19 cellular contexts compared by ENCODE assay signal in the genomic region with DNA sequence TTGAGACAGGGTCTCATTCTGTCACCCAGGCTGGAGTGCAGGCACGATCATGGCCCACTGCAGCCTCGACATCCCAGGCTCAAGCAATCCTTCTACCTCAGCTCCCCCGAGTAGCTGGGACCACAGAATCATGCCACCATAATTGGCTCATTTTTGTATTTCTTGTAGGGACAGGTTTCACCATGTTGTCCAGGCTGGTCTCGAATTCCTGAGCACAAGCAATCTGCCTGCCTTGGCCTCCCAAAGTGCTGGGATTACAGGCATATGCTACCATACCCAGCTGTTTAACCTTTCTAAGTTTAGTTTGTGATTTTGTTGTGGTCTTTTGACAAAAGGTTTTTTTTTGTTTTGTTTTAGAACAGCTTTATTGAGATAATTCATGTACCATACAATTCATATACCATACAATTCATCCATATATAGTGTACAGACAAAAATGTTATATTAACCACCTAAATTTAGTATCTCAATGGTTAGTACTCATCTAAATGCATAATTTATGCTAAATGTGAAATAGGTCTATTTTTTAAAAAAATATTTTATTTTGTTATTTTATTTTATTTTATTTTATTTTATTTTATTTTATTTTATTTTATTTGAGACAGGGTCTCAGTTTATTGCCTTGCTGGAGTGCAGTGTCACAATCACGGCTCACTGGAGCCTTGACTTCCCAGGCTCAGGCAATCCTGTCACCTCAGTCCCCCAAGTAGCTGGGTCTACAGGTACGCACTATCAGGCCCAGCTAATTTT. TPM values are rescaled to one million over a fixed set of nuclear protein-coding genes. Genes with fewer than 3 reads are reported as not detected.
DNase-seq lines count a peak whose midpoint lies in the region; ATAC-seq and TF ChIP-seq lines count a peak whose summit lies in the region.
"Had no signal": no experiment of that assay in that cellular context is flagged by ENCODE, and none has a peak within 500 bp of the region (broad histone marks: within the 10 kb centered on the region; RNA-seq: fewer than 3 reads in every experiment).

No MANE protein-coding gene starts in this region.

- H3K4me3 Mint-ChIP-seq in activated T-cell treated with anti-CD3 and anti-CD28 coated beads, Interleukin-2, amount 50 U/mL, for 72 hours: no peak overlapping the region
- H3K4me3 Mint-ChIP-seq in effector memory CD8-positive, alpha-beta T cell: no peak overlapping the region
- H3K4me3 Mint-ChIP-seq: CD4-positive, alpha-beta T cell had no signal

- H3K9me3 ChIP-seq in transverse colon: no peaks in the 10 kb centered on the region
- H3K9me3 ChIP-seq: A549 had no signal

- WGBS in transverse colon (ENCODE audit: low coverage in 1 of 2), 2 donors: 94% methylated on average over 6 of the region's 6 CpGs; no CpG with 5 or more reads in 1 of the 2 donors

- H3K27me3 ChIP-seq in transverse colon: no peaks in the 10 kb centered on the region

- no peak for DNase-seq in activated T-cell treated with anti-CD3 and anti-CD28 coated beads, Interleukin-2, amount 50 U/mL, for 72 hours
- no peak for DNase-seq in activated T-cell treated with anti-CD3 and anti-CD28 coated beads, Interleukin-2, amount 50 U/mL, for 48 hours
- DNase-seq in epithelial cell of prostate (ENCODE audit: low read depth, low spot score) (no peak), myocyte (ENCODE audit: low read depth) (peak; percentile 55), transverse colon (no peak), G401 (ENCODE audit: low spot score) (no peak), GM19240 (ENCODE audit: insufficient read length, low spot score) (no peak)
- no peak for DNase-seq in effector memory CD8-positive, alpha-beta T cell
- DNase-seq: anterior cingulate cortex; CD4-positive, alpha-beta T cell; foreskin melanocyte; KBM-7; NCI-H1105 treated with DMSO at 0.1 percent for 48 hours; nucleus accumbens had no signal

- no peak overlapping the region for H3K4me3 ChIP-seq in transverse colon
- H3K4me3 ChIP-seq: A549, GM12878 had no signal

- H3K9me3 Mint-ChIP-seq in activated T-cell treated with anti-CD3 and anti-CD28 coated beads, Interleukin-2, amount 50 U/mL, for 72 hours: no peaks in the 10 kb centered on the region
- H3K9me3 Mint-ChIP-seq in effector memory CD8-positive, alpha-beta T cell: no peaks in the 10 kb centered on the region
- H3K9me3 Mint-ChIP-seq: CD4-positive, alpha-beta T cell had no signal

- TF ChIP-seq CTCF in transverse colon (IDR thresholded peaks at IDR 0.05): no peak

- TF ChIP-seq EP300 in transverse colon (IDR thresholded peaks at IDR 0.05; ENCODE audit: low read depth): no peak

- peaks cover 0 to 3% (median 1%) of the 10 kb centered on the region in 4 donors for H3K4me1 ChIP-seq in transverse colon
- H3K4me1 ChIP-seq: A549 had no signal

- no peak for TF ChIP-seq POLR2A in transverse colon (IDR thresholded peaks at IDR 0.05)

- peaks cover 0 to 57% (median 22%) of the 10 kb centered on the region in 4 donors for H3K36me3 ChIP-seq in transverse colon

- peaks cover 12 to 42% of the 10 kb centered on the region in 2 donors for H3K36me3 Mint-ChIP-seq in activated T-cell treated with anti-CD3 and anti-CD28 coated beads, Interleukin-2, amount 50 U/mL, for 72 hours (ENCODE audit: insufficient read depth in 2 of 2)
- peaks cover 59% of the 10 kb centered on the region for H3K36me3 Mint-ChIP-seq in effector memory CD8-positive, alpha-beta T cell (ENCODE audit: insufficient read depth)

- in situ Hi-C loops in transverse colon (cut with MboI; ENCODE audit: low pct_ligation_motif_present in 1 of 4, low pct_unique_long_range_greater_than_20kb in 1 of 4, low sequenced_read_pairs in 3 of 4) (no loop called here), G401 (cut with HindIII; ENCODE audit: low sequenced_read_pairs) (no loop called here)

- H3K27ac ChIP-seq in epithelial cell of prostate (peak overlapping the region; percentile 71), transverse colon (peak overlapping the region; percentile 29 to 68 (median 47))
- H3K27ac ChIP-seq: A549 had no signal

- peaks cover 68% of the 10 kb centered on the region for H3K4me1 Mint-ChIP-seq in activated T-cell treated with anti-CD3 and anti-CD28 coated beads, Interleukin-2, amount 50 U/mL, for 72 hours (ENCODE audit: low read depth)
- H3K4me1 Mint-ChIP-seq in effector memory CD8-positive, alpha-beta T cell (ENCODE audit: low read depth in 2 of 2): peaks cover 5 to 11% of the 10 kb centered on the region in 2 donors

- H3K27ac Mint-ChIP-seq in activated T-cell treated with anti-CD3 and anti-CD28 coated beads, Interleukin-2, amount 50 U/mL, for 72 hours: peak overlapping the region; percentile 82
- H3K27ac Mint-ChIP-seq in effector memory CD8-positive, alpha-beta T cell: no peak overlapping the region
- H3K27ac Mint-ChIP-seq: CD4-positive, alpha-beta T cell had no signal

- intact Hi-C loops in transverse colon (cut with DNase I; ENCODE audit: low total_unique reads): no loop called here

- no peak for ATAC-seq in activated T-cell treated with anti-CD3 and anti-CD28 coated beads, Interleukin-2, amount 50 U/mL, for 72 hours (replicated peaks in 1 of 2)
- ATAC-seq in effector memory CD8-positive, alpha-beta T cell (replicated peaks): no peak
- ATAC-seq: A549, GM12878, HCT116 had no signal

- no peaks in the 10 kb centered on the region for H3K27me3 Mint-ChIP-seq in activated T-cell treated with anti-CD3 and anti-CD28 coated beads, Interleukin-2, amount 50 U/mL, for 72 hours (ENCODE audit: low read depth)
- H3K27me3 Mint-ChIP-seq in effector memory CD8-positive, alpha-beta T cell: no peaks in the 10 kb centered on the region
- H3K27me3 Mint-ChIP-seq: CD4-positive, alpha-beta T cell had no signal

RNA-seq across cellular contexts. Expression of a gene that starts 8.9 kb away (rescaled TPM):
- total RNA-seq in activated T-cell treated with anti-CD3 and anti-CD28 coated beads, Interleukin-2, amount 50 U/mL, for 72 hours: 10 to 100 TPM; 32.7 to 36.8 TPM
- 52.2 and 67.8 TPM in 2 replicates for total RNA-seq in myocyte
- 26.4 TPM for polyA plus RNA-seq in myocyte (2012)
- 10 to 100 TPM in 2 of 4 donors, 1 to 10 TPM in 2; 3.4 to 40.8 (median 23.7) TPM for total RNA-seq in transverse colon
- 16.1 and 36.0 TPM in 2 replicates for total RNA-seq in G401 (2014; rRNA removed; shearing (Covaris generic))

RNA-seq across cellular contexts. Expression of a gene that starts 19.2 kb away (rescaled TPM):
- total RNA-seq in activated T-cell treated with anti-CD3 and anti-CD28 coated beads, Interleukin-2, amount 50 U/mL, for 72 hours: 1 to 10 TPM in 1 of 2 donors, under 1 TPM in 1; 0.82 to 1.2 TPM
- total RNA-seq in myocyte: not detected in 2 replicates
- polyA plus RNA-seq in myocyte (2012): not detected
- total RNA-seq in transverse colon: not detected
- total RNA-seq in G401 (2014; rRNA removed; shearing (Covaris generic)): not detected in 2 replicates
- total RNA-seq: CD4-positive, alpha-beta T cell; GM12878; SK-MEL-5; subcutaneous adipose tissue had no signal
- polyA plus RNA-seq: A549, GM12878 had no signal

RNA-seq across cellular contexts. Expression of a gene that starts 50.1 kb away (rescaled TPM):
- 10 to 100 TPM; 27.4 to 36.3 TPM for total RNA-seq in activated T-cell treated with anti-CD3 and anti-CD28 coated beads, Interleukin-2, amount 50 U/mL, for 72 hours
- 0.24 and 0.94 TPM in 2 replicates for total RNA-seq in myocyte
- polyA plus RNA-seq in myocyte (2012): 0.25 TPM
- total RNA-seq in transverse colon: 10 to 100 TPM in 3 of 4 donors, 1 to 10 TPM in 1; 5.4 to 43.0 (median 14.6) TPM
- 4.0 and 6.4 TPM in 2 replicates for total RNA-seq in G401 (2014; rRNA removed; shearing (Covaris generic))
